18 cellular contexts compared by ENCODE assay signal in genomic region chr12:31807773-31808097, GRCh38.
A peak's percentile ranks its signal among the peaks of the same experiment; 100 is the strongest.
DNase-seq lines count a peak whose midpoint lies in the region; TF ChIP-seq lines count a peak whose summit lies in the region.
"Had no signal": no experiment of that assay in that cellular context is flagged by ENCODE, and none has a peak within 500 bp of the region (broad histone marks: within the 10 kb centered on the region; RNA-seq: fewer than 3 reads in every experiment).

No MANE protein-coding gene starts in this region.

- H3K27ac Mint-ChIP-seq in activated naive CD4-positive, alpha-beta T cell treated with anti-CD3 and anti-CD28 coated beads for 36 hours: peak overlapping the region; percentile 83
- peak overlapping the region; percentile 62 for H3K27ac Mint-ChIP-seq in endodermal cell
- H3K27ac Mint-ChIP-seq: H9 had no signal

- POLR2A ChIA-PET in OCI-LY7 (lab: Charles Lee) (interaction anchor here (0.6 to 1.2 kb wide), 4 partner anchors 9 to 329 kb away, joined by 3 to 7 read pairs (median 4); no protein-coding TSS in a partner anchor), HEK293T (lab: Yijun Ruan, JAX) (no interaction called here)

- intact Hi-C loops in activated naive CD4-positive, alpha-beta T cell treated with anti-CD3 and anti-CD28 coated beads for 36 hours (cut with micrococcal nuclease): loop anchor here (1.0 to 2.0 kb wide), 2 partner anchors 58 to 153 kb away; no protein-coding TSS in a partner anchor
- intact Hi-C loops in OCI-LY7 (cut with micrococcal nuclease; ENCODE audit: unreplicated experiment): no loop called here
- intact Hi-C loops in adrenal gland (cut with DNase I): no loop called here
- intact Hi-C loops in vagina (cut with DNase I): no loop called here

- peak overlapping the region; percentile 62 for H2AFZ ChIP-seq in OCI-LY7 (ENCODE audit: low read length)

- CTCF ChIA-PET in activated naive CD4-positive, alpha-beta T cell treated with anti-CD3 and anti-CD28 coated beads for 36 hours (lab: Charles Lee): interaction anchor here (0.7 kb wide), 1 partner anchor 152 kb away, joined by 3 read pairs; no protein-coding TSS in a partner anchor
- CTCF ChIA-PET in OCI-LY7 (lab: Charles Lee; ENCODE audit: unreplicated experiment): no interaction called here
- CTCF ChIA-PET in HEK293T (lab: Yijun Ruan, JAX): no interaction called here

- DNase-seq in activated naive CD4-positive, alpha-beta T cell treated with anti-CD3 and anti-CD28 coated beads for 36 hours: no peak
- DNase-seq in activated naive CD4-positive, alpha-beta T cell (lab: John Stamatoyannopoulos, UW): no peak
- DNase-seq in OCI-LY7 (ENCODE audit: low spot score) (no peak), endodermal cell (no peak), WERI-Rb-1 (no peak), adrenal gland (no peak), HEK293T (ENCODE audit: extremely low spot score) (no peak), vagina (ENCODE audit: extremely low spot score in 2 of 2) (no peak)
- DNase-seq: activated effector memory CD4-positive, alpha-beta T cell treated with Interleukin-2 at 50 U/mL for 16 hours; body of pancreas; Calu3; H9; left ventricle myocardium superior; MG63; NCI-H1694 treated with DMSO at 0.1 percent for 48 hours; NCI-H345; SJCRH30; stomach had no signal

- H3K36me3 ChIP-seq in OCI-LY7 (ENCODE audit: insufficient read depth, low read length) (no peaks in the 10 kb centered on the region), endodermal cell (ENCODE audit: control insufficient read depth, insufficient read depth, low read length) (no peaks in the 10 kb centered on the region), WERI-Rb-1 (no peaks in the 10 kb centered on the region), adrenal gland (replicated peaks in 1 of 2) (no peaks in the 10 kb centered on the region), vagina (no peaks in the 10 kb centered on the region)
- H3K36me3 ChIP-seq: MG63, SJCRH30, stomach had no signal

- no TSS peak for BruUV-seq in OCI-LY7 (replicated peaks; lab: Mats Ljungman, UMichigan)

- peaks cover 2% of the 10 kb centered on the region for H3K36me3 Mint-ChIP-seq in activated naive CD4-positive, alpha-beta T cell treated with anti-CD3 and anti-CD28 coated beads for 36 hours (ENCODE audit: low read depth)
- H3K36me3 Mint-ChIP-seq in endodermal cell (ENCODE audit: low read depth): no peaks in the 10 kb centered on the region

- 86% methylated on average over 1 of the region's 1 CpG; no CpG with 5 or more reads in 1 of the 2 experiments for WGBS in endodermal cell (ENCODE audit: insufficient coverage in 1 of 2, insufficient read length in 1 of 2), 2 experiments
- 88 to 97% (median 92%) methylated on average over 1 of the region's 1 CpG for WGBS in adrenal gland, 4 donors

- H3K79me2 ChIP-seq in OCI-LY7 (ENCODE audit: insufficient read depth, low read depth, low read length): no peaks in the 10 kb centered on the region

- peaks cover 56% of the 10 kb centered on the region for H3K4me1 Mint-ChIP-seq in activated naive CD4-positive, alpha-beta T cell treated with anti-CD3 and anti-CD28 coated beads for 36 hours (ENCODE audit: low read depth)
- peaks cover 41% of the 10 kb centered on the region for H3K4me1 Mint-ChIP-seq in endodermal cell

- no peaks in the 10 kb centered on the region for H3K9me3 ChIP-seq in OCI-LY7 (ENCODE audit: low read length)
- no peaks in the 10 kb centered on the region for H3K9me3 ChIP-seq in endodermal cell (ENCODE audit: control insufficient read depth, low read length)
- H3K9me3 ChIP-seq in WERI-Rb-1 (ENCODE audit: severe bottlenecking): no peaks in the 10 kb centered on the region
- H3K9me3 ChIP-seq in adrenal gland (replicated peaks in 1 of 3): no peaks in the 10 kb centered on the region
- no peaks in the 10 kb centered on the region for H3K9me3 ChIP-seq in vagina
- H3K9me3 ChIP-seq: body of pancreas, MG63, SJCRH30, stomach had no signal

- TF ChIP-seq CTCF in OCI-LY7 (conservative IDR thresholded peaks at IDR 0.05; ENCODE audit: low read length): no peak
- no peak for TF ChIP-seq CTCF in endodermal cell (conservative IDR thresholded peaks at IDR 0.05)
- no peak for TF ChIP-seq CTCF in WERI-Rb-1 (IDR thresholded peaks at IDR 0.05; ENCODE audit: low read depth, low read length)
- no peak for TF ChIP-seq CTCF in adrenal gland (IDR thresholded peaks at IDR 0.05)
- no peak for TF ChIP-seq CTCF in vagina (IDR thresholded peaks at IDR 0.05)

- TF ChIP-seq POLR2A in adrenal gland (IDR thresholded peaks at IDR 0.05): no peak
- no peak for TF ChIP-seq POLR2A in vagina (IDR thresholded peaks at IDR 0.05)

- H3K9ac ChIP-seq in endodermal cell (ENCODE audit: extremely low read depth, low read length, poor library complexity, severe bottlenecking): no peak overlapping the region

- no peaks in the 10 kb centered on the region for H3K27me3 ChIP-seq in endodermal cell (ENCODE audit: control insufficient read depth, insufficient read depth, low read length, poor library complexity, severe bottlenecking)
- H3K27me3 ChIP-seq in WERI-Rb-1 (ENCODE audit: insufficient read depth, low read depth, severe bottlenecking): no peaks in the 10 kb centered on the region
- H3K27me3 ChIP-seq in adrenal gland: no peaks in the 10 kb centered on the region
- no peaks in the 10 kb centered on the region for H3K27me3 ChIP-seq in vagina
- H3K27me3 ChIP-seq: body of pancreas, MG63, SJCRH30, stomach had no signal

- H3K27me3 Mint-ChIP-seq in activated naive CD4-positive, alpha-beta T cell treated with anti-CD3 and anti-CD28 coated beads for 36 hours (ENCODE audit: low read depth): no peaks in the 10 kb centered on the region
- no peaks in the 10 kb centered on the region for H3K27me3 Mint-ChIP-seq in endodermal cell (ENCODE audit: insufficient read depth)

- peak overlapping the region; percentile 21; the same call in 1 of the 2 replicates for H3K4me2 ChIP-seq in OCI-LY7 (ENCODE audit: low read length)

- H3K9me3 Mint-ChIP-seq in activated naive CD4-positive, alpha-beta T cell treated with anti-CD3 and anti-CD28 coated beads for 36 hours: no peaks in the 10 kb centered on the region
- peaks cover 9% of the 10 kb centered on the region for H3K9me3 Mint-ChIP-seq in endodermal cell
- H3K9me3 Mint-ChIP-seq: H9 had no signal

- H3K4me1 ChIP-seq in OCI-LY7 (ENCODE audit: insufficient read depth, low read length, poor library complexity, severe bottlenecking) (peaks cover 18% of the 10 kb centered on the region), endodermal cell (ENCODE audit: control insufficient read depth, insufficient read depth, low read length) (no peaks in the 10 kb centered on the region), adrenal gland (replicated peaks in 1 of 2) (no peaks in the 10 kb centered on the region), vagina (no peaks in the 10 kb centered on the region)
- H3K4me1 ChIP-seq: body of pancreas, SJCRH30, stomach had no signal

- H3K27ac ChIP-seq in OCI-LY7 (ENCODE audit: low read depth, low read length, poor library complexity, severe bottlenecking) (no peak overlapping the region), endodermal cell (ENCODE audit: low read depth, low read length) (no peak overlapping the region), WERI-Rb-1 (no peak overlapping the region), adrenal gland (no peak overlapping the region), vagina (no peak overlapping the region)
- H3K27ac ChIP-seq: body of pancreas, SJCRH30 had no signal

- H3K4me3 ChIP-seq in OCI-LY7 (ENCODE audit: low read depth, low read length, poor library complexity, severe bottlenecking) (no peak overlapping the region), endodermal cell (ENCODE audit: low read length) (peak overlapping the region; percentile 6), WERI-Rb-1 (ENCODE audit: low read depth, low read length) (no peak overlapping the region), adrenal gland (no peak overlapping the region), vagina (no peak overlapping the region)
- H3K4me3 ChIP-seq: body of pancreas, MG63, SJCRH30, stomach had no signal

- H3K9me2 ChIP-seq in OCI-LY7 (ENCODE audit: insufficient read depth, low read length): no peaks in the 10 kb centered on the region

- H3K4me3 Mint-ChIP-seq in activated naive CD4-positive, alpha-beta T cell treated with anti-CD3 and anti-CD28 coated beads for 36 hours: peak overlapping the region; percentile 50
- peak overlapping the region; percentile 3 for H3K4me3 Mint-ChIP-seq in endodermal cell
- H3K4me3 Mint-ChIP-seq: H9 had no signal

- no peaks in the 10 kb centered on the region for H4K20me1 ChIP-seq in OCI-LY7 (ENCODE audit: insufficient read depth, low read length)

TF ChIP-seq in HEK293T, 16 proteins besides CTCF, POLR2A, EP300 and RAD21:
- no peak for TF ChIP-seq ARNT (IDR thresholded peaks at IDR 0.05)
- no peak for TF ChIP-seq TARDBP (IDR thresholded peaks at IDR 0.05)
- no peak for TF ChIP-seq LEF1 (IDR thresholded peaks at IDR 0.05; ENCODE audit: borderline replicate concordance)
- no peak for TF ChIP-seq ZNF384 (IDR thresholded peaks at IDR 0.05)
- TF ChIP-seq NFRKB (IDR thresholded peaks at IDR 0.05): no peak
- TF ChIP-seq SUZ12 (IDR thresholded peaks at IDR 0.05): no peak
- no peak for TF ChIP-seq ELF4 (IDR thresholded peaks at IDR 0.05)
- TF ChIP-seq HDGF (IDR thresholded peaks at IDR 0.05; ENCODE audit: borderline replicate concordance): no peak
- no peak for TF ChIP-seq L3MBTL2 (conservative IDR thresholded peaks at IDR 0.05)
- no peak for TF ChIP-seq SP1 (IDR thresholded peaks at IDR 0.05)
- no peak for TF ChIP-seq CTBP1 (IDR thresholded peaks at IDR 0.05; ENCODE audit: borderline replicate concordance)
- no peak for TF ChIP-seq FOXK2 (IDR thresholded peaks at IDR 0.05)
- TF ChIP-seq FOXM1 (IDR thresholded peaks at IDR 0.05; ENCODE audit: borderline replicate concordance): no peak
- no peak for TF ChIP-seq FOXA1 (IDR thresholded peaks at IDR 0.05)
- TF ChIP-seq PKNOX1 (IDR thresholded peaks at IDR 0.05): no peak
- TF ChIP-seq BHLHE40 (IDR thresholded peaks at IDR 0.05; ENCODE audit: borderline replicate concordance): no peak
